Comparison of ENCODE assay signal across 8 cellular contexts in genomic region chr2:36965751-36966369, GRCh38. TPM values are rescaled to one million over a fixed set of nuclear protein-coding genes. Genes with fewer than 3 reads are reported as not detected.
A peak's percentile ranks its signal among the peaks of the same experiment; 100 is the strongest.
DNase-seq lines count a peak whose midpoint lies in the region; ATAC-seq and TF ChIP-seq lines count a peak whose summit lies in the region.

No MANE protein-coding gene starts in this region.

- H3K27ac Mint-ChIP-seq in CD8-positive, alpha-beta T cell = peak overlapping the region; percentile 95
- H3K27ac Mint-ChIP-seq in immature natural killer cell = peak overlapping the region; percentile 82 to 94 (median 89)

- intact Hi-C loops in CD8-positive, alpha-beta T cell (cut with DNase I, micrococcal nuclease) = loop anchor here (1.0 to 10.0 kb wide), 8 partner anchors 118 to 1785 kb away; partner anchors contain the start of genes ATL2 (in 2 of the 2), GPATCH11 (in 2 of the 2), HEATR5B (in 2 of the 2) and CEBPZ (in 1 of the 2)

- DNase-seq in CD8-positive, alpha-beta T cell = peak in 5 of 7 experiments; percentile 8 to 51 (median 26)
- DNase-seq in brain microvascular endothelial cell = no peak
- peak; percentile 9 to 20 (median 14) for DNase-seq in immature natural killer cell
- peak; percentile 20 for DNase-seq in stimulated activated CD4-positive, alpha-beta T cell treated with anti-CD3 and anti-CD28 coated beads, Interleukin-2, amount 100 ng/mL, for 4 hours (ENCODE audit: low read depth)

- TF ChIP-seq CTCF in CD8-positive, alpha-beta T cell (IDR thresholded peaks at IDR 0.05) = no peak
- no peak for TF ChIP-seq CTCF in brain microvascular endothelial cell (IDR thresholded peaks at IDR 0.05; ENCODE audit: low read depth, low read length, missing control alignments)

- H3K9me3 ChIP-seq in CD8-positive, alpha-beta T cell (ENCODE audit: low read length) = no peaks in the 10 kb centered on the region

- no peaks in the 10 kb centered on the region for H3K27me3 ChIP-seq in CD8-positive, alpha-beta T cell (ENCODE audit: insufficient read depth, low read length)
- no peaks in the 10 kb centered on the region for H3K27me3 ChIP-seq in brain microvascular endothelial cell (replicated peaks)

- peaks cover 54% of the 10 kb centered on the region for H3K4me1 Mint-ChIP-seq in CD8-positive, alpha-beta T cell (ENCODE audit: low read depth)
- peaks cover 57% of the 10 kb centered on the region in 2 donors for H3K4me1 Mint-ChIP-seq in immature natural killer cell

- no peaks in the 10 kb centered on the region for H3K9me3 Mint-ChIP-seq in CD8-positive, alpha-beta T cell
- H3K9me3 Mint-ChIP-seq in immature natural killer cell = no peaks in the 10 kb centered on the region

- POLR2A ChIA-PET in CD8-positive, alpha-beta T cell (lab: Charles Lee) = interaction anchor here (1.2 to 2.3 kb wide), 7 partner anchors 8 to 1785 kb away, joined by 3 to 11 read pairs (median 5); partner anchors contain the start of genes EIF2AK2, GPATCH11, HEATR5B and SRSF7

- in situ Hi-C loops in brain microvascular endothelial cell (cut with HindIII; ENCODE audit: low pct_ligation_motif_present, low sequenced_read_pairs) = no loop called here

- H3K4me3 ChIP-seq in CD8-positive, alpha-beta T cell (ENCODE audit: low read depth, low read length) = peak overlapping the region; percentile 69
- peak overlapping the region; percentile 87 for H3K4me3 ChIP-seq in brain microvascular endothelial cell (ENCODE audit: low read depth, low read length)

- no peaks in the 10 kb centered on the region for H3K27me3 Mint-ChIP-seq in CD8-positive, alpha-beta T cell (ENCODE audit: low read depth)
- H3K27me3 Mint-ChIP-seq in immature natural killer cell (ENCODE audit: low read depth in 3 of 3) = peaks cover 6 to 13% (median 11%) of the 10 kb centered on the region in 3 donors

- peak; percentile 8 for ATAC-seq in CD8-positive, alpha-beta T cell
- ATAC-seq in GM19452 (IDR thresholded peaks at IDR 0.05; ENCODE audit: unreplicated experiment) (peak; percentile 35), HG03575 (IDR thresholded peaks at IDR 0.05; ENCODE audit: extremely low read depth, insufficient number of reproducible peaks, low FRiP score, unreplicated experiment) (peak; percentile 2), SK-N-SH treated with all-trans-retinoic acid at 6 μM for 48 hours (peak; percentile 39), HG03097 (IDR thresholded peaks at IDR 0.05; ENCODE audit: low FRiP score, unreplicated experiment) (no peak)

- no peaks in the 10 kb centered on the region for H3K36me3 ChIP-seq in CD8-positive, alpha-beta T cell (ENCODE audit: insufficient read depth, low read length)
- no peaks in the 10 kb centered on the region for H3K36me3 ChIP-seq in brain microvascular endothelial cell (replicated peaks)

- CTCF ChIA-PET in CD8-positive, alpha-beta T cell (lab: Charles Lee) = no interaction called here

- H3K4me3 Mint-ChIP-seq in CD8-positive, alpha-beta T cell = peak overlapping the region; percentile 98
- peak overlapping the region; percentile 88 to 98 (median 93) for H3K4me3 Mint-ChIP-seq in immature natural killer cell

- H3K36me3 Mint-ChIP-seq in CD8-positive, alpha-beta T cell = peaks cover 11% of the 10 kb centered on the region
- peaks cover 0 to 5% (median 0%) of the 10 kb centered on the region in 3 donors for H3K36me3 Mint-ChIP-seq in immature natural killer cell

- H3K4me1 ChIP-seq in CD8-positive, alpha-beta T cell (ENCODE audit: insufficient read depth, low read length) = peaks cover 19% of the 10 kb centered on the region

- peak overlapping the region; percentile 67 for H3K27ac ChIP-seq in CD8-positive, alpha-beta T cell (ENCODE audit: low read depth, low read length)
- H3K27ac ChIP-seq in brain microvascular endothelial cell = peak overlapping the region; percentile 68

TF ChIP-seq in SK-N-SH treated with all-trans-retinoic acid at 6 μM for 48 hours, 23 proteins besides CTCF, POLR2A, EP300 and RAD21:
- 0 out of 2 replicates have a peak, but pooled peaks have one; percentile 12 for TF ChIP-seq TCF4 (CRISPR knock-in tag; IDR thresholded peaks at IDR 0.05; ENCODE audit: borderline replicate concordance)
- no peak for TF ChIP-seq CREB5 (CRISPR knock-in tag; IDR thresholded peaks at IDR 0.05; ENCODE audit: low read depth)

RNA-seq across cellular contexts. Expression of gene STRN, which starts 0.5 kb away (rescaled TPM):
- total RNA-seq in CD8-positive, alpha-beta T cell = 10 to 100 TPM; 15.6 to 17.4 TPM
- polyA plus RNA-seq in immature natural killer cell = 10 to 100 TPM in 2 of 3 donors, 1 to 10 TPM in 1; 9.1 to 20.6 (median 11.0) TPM
